In the genomic region with DNA sequence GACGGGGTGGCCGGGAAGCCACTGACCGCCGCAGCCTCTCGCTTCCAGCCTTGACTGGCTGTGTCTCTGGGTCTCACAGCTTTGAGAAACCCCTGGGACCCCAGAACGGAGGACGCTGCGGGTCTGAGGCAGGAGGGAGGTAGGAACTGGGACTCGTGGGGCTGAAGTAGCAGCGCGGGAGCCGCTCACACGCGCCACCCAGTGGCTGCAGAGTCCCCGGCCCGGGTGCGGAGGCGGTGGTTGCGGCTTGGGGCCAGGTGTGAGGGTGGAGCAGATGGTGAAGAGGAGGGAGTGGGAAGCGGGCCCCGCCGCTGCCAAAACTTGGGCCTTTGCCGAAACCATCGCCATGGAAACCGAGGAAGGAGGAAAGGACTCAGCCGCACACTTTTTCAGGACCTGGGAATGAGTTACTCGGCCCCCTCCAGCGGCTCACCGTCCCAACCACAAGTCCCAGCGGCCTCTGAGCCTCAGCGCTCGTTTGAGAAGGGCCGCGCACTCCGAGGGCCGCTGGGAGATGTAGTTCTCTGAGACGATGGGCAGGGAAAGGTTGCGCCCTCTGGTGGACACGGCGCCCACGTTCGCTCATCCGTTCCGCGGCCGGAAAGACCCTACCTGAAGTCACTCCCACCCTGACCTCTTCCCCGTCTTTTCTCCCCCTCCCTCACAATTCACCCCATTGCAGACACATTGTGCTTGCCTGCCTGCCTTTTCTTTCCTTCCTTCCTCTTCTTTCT, we compare ENCODE assay signal across 8 cellular contexts. TPM values are rescaled to one million over a fixed set of nuclear protein-coding genes. Genes with fewer than 3 reads are reported as not detected.
DNase-seq lines count a peak whose midpoint lies in the region; ATAC-seq lines count a peak whose summit lies in the region.

No MANE protein-coding gene starts in this region.

- ATAC-seq in GM21423 (IDR thresholded peaks at IDR 0.05; ENCODE audit: unreplicated experiment) = peak; percentile 86

- H3K4me1 ChIP-seq in endocrine pancreas (ENCODE audit: control insufficient read depth, insufficient read depth, low read length) = no peaks in the 10 kb centered on the region

- peaks cover 8% of the 10 kb centered on the region for H3K27me3 ChIP-seq in endocrine pancreas (ENCODE audit: control insufficient read depth, insufficient read depth, low read length)

- peak; percentile 97 for DNase-seq in Caki2 (ENCODE audit: low read depth)
- peak in 74 of 76 experiments; percentile 67 to 100 (median 93) for DNase-seq in HUDEP-2 (lab: John Stamatoyannopoulos, UW; ENCODE audit: unreplicated experiment in 76 of 76)
- peak; percentile 89 to 90 for DNase-seq in NOMO-1 (lab: John Stamatoyannopoulos, UW; ENCODE audit: unreplicated experiment in 2 of 2)
- peak; percentile 81 to 90 (median 89) for DNase-seq in activated CD8-positive, alpha-beta memory T cell treated with anti-CD3 and anti-CD28 coated beads for 48 hours (ENCODE audit: low read depth in 2 of 3, low spot score in 2 of 3)
- peak; percentile 96 for DNase-seq in mesenteric fat pad (ENCODE audit: low spot score)
- peak; percentile 89 for DNase-seq in stimulated activated CD8-positive, alpha-beta memory T cell treated with anti-CD3 and anti-CD28 coated beads, Interleukin-12 subunit alpha, Interleukin-12 subunit beta, amount 100 ng/mL, for 4 hours (ENCODE audit: low read depth)

- no peak overlapping the region for H3K4me3 ChIP-seq in endocrine pancreas (ENCODE audit: control insufficient read depth, insufficient read depth, low read length)

- peak overlapping the region; percentile 22 for H3K9ac ChIP-seq in endocrine pancreas (ENCODE audit: control insufficient read depth, insufficient read depth, low read length)

- in situ Hi-C loops in Caki2 (cut with HindIII; ENCODE audit: low pct_unique_long_range_greater_than_20kb, low sequenced_read_pairs) = no loop called here

- no peaks in the 10 kb centered on the region for H3K36me3 ChIP-seq in endocrine pancreas (ENCODE audit: control insufficient read depth, insufficient read depth, low read length)

- no peaks in the 10 kb centered on the region for H3K9me3 ChIP-seq in endocrine pancreas (ENCODE audit: control insufficient read depth, low read length)

RNA-seq across cellular contexts. Expression of a gene that starts 2.2 kb away (rescaled TPM):
- not detected in 2 replicates for total RNA-seq in Caki2 (2014; rRNA removed; shearing (Covaris generic); ENCODE audit: low replicate concordance)
- 2.3 TPM for total RNA-seq in mesenteric fat pad

RNA-seq across cellular contexts. Expression of a gene that starts 8.1 kb away (rescaled TPM):
- total RNA-seq in Caki2 (2014; rRNA removed; shearing (Covaris generic); ENCODE audit: low replicate concordance) = 142 and 146 TPM in 2 replicates
- total RNA-seq in mesenteric fat pad = 50.2 TPM

RNA-seq across cellular contexts. Expression of a gene that starts 9.5 kb away (rescaled TPM):
- 83.2 and 88.7 TPM in 2 replicates for total RNA-seq in Caki2 (2014; rRNA removed; shearing (Covaris generic); ENCODE audit: low replicate concordance)
- 32.1 TPM for total RNA-seq in mesenteric fat pad

RNA-seq across cellular contexts. Expression of a gene that starts 18.3 kb away (rescaled TPM):
- not detected in 2 replicates for total RNA-seq in Caki2 (2014; rRNA removed; shearing (Covaris generic); ENCODE audit: low replicate concordance)
- total RNA-seq in mesenteric fat pad = not detected

RNA-seq across cellular contexts. Expression of a gene that starts 20.3 kb away (rescaled TPM):
- total RNA-seq in Caki2 (2014; rRNA removed; shearing (Covaris generic); ENCODE audit: low replicate concordance) = not detected in 2 replicates
- not detected for total RNA-seq in mesenteric fat pad
